ENCODE assay signal across 34 cellular contexts in the genomic region with DNA sequence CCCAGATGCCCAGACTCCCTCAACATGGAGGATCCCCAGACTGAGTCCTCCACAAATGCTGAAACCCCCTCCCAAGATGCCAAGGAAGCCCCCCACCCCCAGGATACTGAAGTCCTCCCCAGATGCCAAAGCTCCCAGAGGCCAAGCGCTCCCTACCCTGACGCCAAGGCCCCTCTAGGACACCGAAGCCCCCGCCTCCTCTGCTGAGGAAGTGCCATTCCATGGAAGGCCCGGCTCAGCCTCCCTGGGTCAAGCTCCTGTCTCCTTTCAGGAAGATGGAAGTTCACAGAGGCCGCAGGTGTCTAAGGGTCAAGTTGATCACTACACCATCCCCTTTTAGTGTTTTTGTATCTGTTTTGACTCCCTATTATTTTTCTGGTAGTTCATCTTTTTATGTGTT.
"Had no signal": no experiment of that assay in that cellular context is flagged by ENCODE, and none has a peak within 500 bp of the region (broad histone marks: within the 10 kb centered on the region; RNA-seq: fewer than 3 reads in every experiment).

No MANE protein-coding gene starts in this region.

- H3K27ac ChIP-seq: ascending aorta, breast epithelium, cardiac muscle cell, coronary artery, dorsolateral prefrontal cortex, epithelial cell of prostate, esophagus squamous epithelium, gastroesophageal sphincter, WERI-Rb-1 had no signal

- DNase-seq: activated B cell treated with CpG ODN at 0.5 μM for 24 hours; activated CD4-positive, alpha-beta T cell treated with anti-CD3 and anti-CD28 coated beads for 48 hours; activated CD4-positive, alpha-beta T cell treated with anti-CD3 and anti-CD28 coated beads, Interleukin-2, amount 50 U/mL, for 1 hour; activated CD4-positive, alpha-beta T cell treated with anti-CD3 and anti-CD28 coated beads, Interleukin-2, amount 50 U/mL, for 48 hours; activated CD8-positive, alpha-beta memory T cell treated with anti-CD3 and anti-CD28 coated beads for 24 hours; activated CD8-positive, alpha-beta memory T cell treated with anti-CD3 and anti-CD28 coated beads, Interleukin-2, amount 50 U/mL, for 4 hours; activated CD8-positive, alpha-beta T cell treated with anti-CD3 and anti-CD28 coated beads for 36 hours; activated gamma-delta T cell; activated naive CD4-positive, alpha-beta T cell; activated naive CD4-positive, alpha-beta T cell treated with anti-CD3 and anti-CD28 coated beads, Interleukin-2, amount 10 ng/mL, durations not matched to agents 7 days and 5 days; activated naive CD8-positive, alpha-beta T cell treated with anti-CD3 and anti-CD28 coated beads, Interleukin-2, amount 10 ng/mL, durations not matched to agents 7 days and 5 days; activated T-cell treated with anti-CD3 and anti-CD28 coated beads for 4 hours; activated T-cell treated with anti-CD3 and anti-CD28 coated beads, Interleukin-2, amount 50 U/mL, for 24 hours; activated T-cell treated with anti-CD3 and anti-CD28 coated beads, Interleukin-2, amount 50 U/mL, for 72 hours; dorsolateral prefrontal cortex; effector memory CD4-positive, alpha-beta T cell; esophagus squamous epithelium; foreskin melanocyte; T-helper 1 cell; T-helper 17 cell; T1000; WERI-Rb-1 had no signal

- H3K27ac Mint-ChIP-seq: activated B cell treated with CpG ODN at 0.5 μM for 24 hours; activated CD8-positive, alpha-beta T cell treated with anti-CD3 and anti-CD28 coated beads for 36 hours; activated naive CD4-positive, alpha-beta T cell treated with anti-CD3 and anti-CD28 coated beads, Interleukin-2, amount 10 ng/mL, durations not matched to agents 7 days and 5 days; activated naive CD4-positive, alpha-beta T cell treated with anti-CD3 and anti-CD28 coated beads, Interleukin-2, amount 50 U/mL, for 72 hours; activated naive CD8-positive, alpha-beta T cell treated with anti-CD3 and anti-CD28 coated beads, Interleukin-2, amount 10 ng/mL, durations not matched to agents 7 days and 5 days; activated T-cell treated with anti-CD3 and anti-CD28 coated beads, Interleukin-2, amount 50 U/mL, for 24 hours; activated T-cell treated with anti-CD3 and anti-CD28 coated beads, Interleukin-2, amount 50 U/mL, for 72 hours; dendritic cell treated with granulocyte-macrophage colony-stimulating factor and Interleukin-4, amounts not matched to agents 40 ng/mL and 50 ng/mL, for 4 days; T-helper 17 cell; T-helper 2 cell treated with Interferon-gamma antibody and Interleukin-4, amounts not matched to agents 5 μg/mL and 100 μg/mL, for 36 hours had no signal

- H3K4me3 Mint-ChIP-seq: activated B cell treated with CpG ODN at 0.5 μM for 24 hours; activated CD8-positive, alpha-beta T cell treated with anti-CD3 and anti-CD28 coated beads for 36 hours; activated naive CD4-positive, alpha-beta T cell treated with anti-CD3 and anti-CD28 coated beads, Interleukin-2, amount 10 ng/mL, durations not matched to agents 7 days and 5 days; activated naive CD8-positive, alpha-beta T cell treated with anti-CD3 and anti-CD28 coated beads, Interleukin-2, amount 10 ng/mL, durations not matched to agents 7 days and 5 days; activated T-cell treated with anti-CD3 and anti-CD28 coated beads, Interleukin-2, amount 50 U/mL, for 24 hours; activated T-cell treated with anti-CD3 and anti-CD28 coated beads, Interleukin-2, amount 50 U/mL, for 72 hours; brain; central memory CD8-positive, alpha-beta T cell; dendritic cell treated with granulocyte-macrophage colony-stimulating factor and Interleukin-4, amounts not matched to agents 40 ng/mL and 50 ng/mL, for 4 days; T-helper 17 cell; T-helper 2 cell treated with Interferon-gamma antibody and Interleukin-4, amounts not matched to agents 5 μg/mL and 100 μg/mL, for 36 hours had no signal

- H3K27me3 Mint-ChIP-seq: activated B cell treated with CpG ODN at 0.5 μM for 24 hours; activated CD8-positive, alpha-beta T cell treated with anti-CD3 and anti-CD28 coated beads for 36 hours; activated naive CD4-positive, alpha-beta T cell treated with anti-CD3 and anti-CD28 coated beads, Interleukin-2, amount 10 ng/mL, durations not matched to agents 7 days and 5 days; dendritic cell treated with granulocyte-macrophage colony-stimulating factor and Interleukin-4, amounts not matched to agents 40 ng/mL and 50 ng/mL, for 4 days had no signal

- H3K4me1 Mint-ChIP-seq: activated B cell treated with CpG ODN at 0.5 μM for 24 hours; activated naive CD4-positive, alpha-beta T cell treated with anti-CD3 and anti-CD28 coated beads, Interleukin-2, amount 10 ng/mL, durations not matched to agents 7 days and 5 days; activated naive CD8-positive, alpha-beta T cell treated with anti-CD3 and anti-CD28 coated beads, Interleukin-2, amount 10 ng/mL, durations not matched to agents 7 days and 5 days; central memory CD8-positive, alpha-beta T cell; T-helper 17 cell had no signal

- H3K36me3 Mint-ChIP-seq: activated naive CD4-positive, alpha-beta T cell treated with anti-CD3 and anti-CD28 coated beads, Interleukin-2, amount 10 ng/mL, durations not matched to agents 7 days and 5 days; activated naive CD4-positive, alpha-beta T cell treated with anti-CD3 and anti-CD28 coated beads, Interleukin-2, amount 50 U/mL, for 72 hours; activated naive CD8-positive, alpha-beta T cell treated with anti-CD3 and anti-CD28 coated beads, Interleukin-2, amount 10 ng/mL, durations not matched to agents 7 days and 5 days had no signal

- H3K4me3 ChIP-seq: ascending aorta, breast epithelium, cardiac muscle cell, coronary artery, dorsolateral prefrontal cortex, esophagus squamous epithelium, gastroesophageal sphincter had no signal

- H3K4me1 ChIP-seq: ascending aorta, breast epithelium, esophagus squamous epithelium, gastroesophageal sphincter had no signal

- H3K27me3 ChIP-seq: ascending aorta, breast epithelium, cardiac muscle cell, dorsolateral prefrontal cortex, esophagus squamous epithelium had no signal

- H3K36me3 ChIP-seq: ascending aorta, breast epithelium, cardiac muscle cell, esophagus squamous epithelium, gastroesophageal sphincter, WERI-Rb-1 had no signal

- ATAC-seq: activated CD4-positive, CD25-positive, alpha-beta regulatory T cell treated with anti-CD3 and anti-CD28 coated beads, Interleukin-2, amount 50 U/mL, for 24 hours; activated CD8-positive, alpha-beta T cell treated with anti-CD3 and anti-CD28 coated beads for 36 hours; activated naive CD4-positive, alpha-beta T cell treated with anti-CD3 and anti-CD28 coated beads, Interleukin-2, amount 50 U/mL, for 72 hours; activated T-cell treated with anti-CD3 and anti-CD28 coated beads, Interleukin-2, amount 50 U/mL, for 72 hours; gastroesophageal sphincter; T-helper 17 cell had no signal
